10 cellular contexts compared by ENCODE assay signal in the genomic region with DNA sequence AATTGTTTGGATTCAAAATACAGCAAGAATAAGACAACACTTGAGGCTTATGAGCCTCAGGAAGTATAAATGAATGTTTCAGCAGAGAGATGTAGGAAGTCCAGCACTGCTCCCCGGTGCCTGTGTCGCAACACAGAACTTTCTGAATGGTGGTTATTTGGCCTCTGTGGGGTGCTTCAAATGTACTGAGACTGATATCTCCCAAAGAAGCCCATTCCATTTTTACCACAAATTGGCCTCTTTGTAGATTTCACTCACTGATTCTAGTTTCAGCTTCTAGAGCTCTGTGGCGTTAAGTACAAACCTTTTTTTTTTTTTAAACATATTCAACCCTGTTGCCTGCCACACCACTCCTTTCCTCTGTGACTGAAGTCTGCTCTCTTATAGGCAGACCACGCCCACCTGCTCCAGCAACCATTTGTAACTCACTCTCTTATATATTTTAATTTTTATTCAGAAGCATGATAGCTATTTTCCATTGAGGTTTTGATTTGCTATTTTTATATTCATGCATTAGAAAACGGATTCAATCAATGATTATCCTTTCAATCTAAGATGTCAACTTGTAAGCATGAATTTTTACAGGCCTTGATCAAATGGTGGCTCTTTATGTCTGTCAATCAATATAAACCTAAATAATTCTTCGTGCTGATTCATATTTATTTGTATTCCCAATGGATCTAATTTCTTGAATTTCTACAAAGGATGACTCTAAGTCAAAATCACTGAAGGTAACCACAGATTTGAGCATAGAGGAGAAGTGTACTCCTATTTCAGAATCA.
DNase-seq lines count a peak whose midpoint lies in the region; ATAC-seq and TF ChIP-seq lines count a peak whose summit lies in the region.
"Had no signal": no experiment of that assay in that cellular context is flagged by ENCODE, and none has a peak within 500 bp of the region (broad histone marks: within the 10 kb centered on the region; RNA-seq: fewer than 3 reads in every experiment).

No MANE protein-coding gene starts in this region.

- H4K20me1 ChIP-seq in KMS-11 (ENCODE audit: insufficient read depth): no peaks in the 10 kb centered on the region

- 61 to 75% (median 68%) methylated on average over 6 of the region's 6 CpGs for WGBS in heart left ventricle, 4 donors

- H3K27me3 Mint-ChIP-seq in activated CD8-positive, alpha-beta memory T cell treated with anti-CD3 and anti-CD28 coated beads, Interleukin-2, amount 10 ng/mL, durations not matched to agents 7 days and 5 days: no peaks in the 10 kb centered on the region

- CTCF ChIA-PET in activated CD8-positive, alpha-beta memory T cell treated with anti-CD3 and anti-CD28 coated beads, Interleukin-2, amount 10 ng/mL, durations not matched to agents 7 days and 5 days (lab: Charles Lee): no interaction called here

- H3K4me3 Mint-ChIP-seq in activated CD8-positive, alpha-beta memory T cell treated with anti-CD3 and anti-CD28 coated beads, Interleukin-2, amount 10 ng/mL, durations not matched to agents 7 days and 5 days: no peak overlapping the region
- H3K4me3 Mint-ChIP-seq: T-helper 1 cell treated with Interleukin-12 subunit alpha and Interleukin-12 subunit beta and Interleukin-4 antibody, amounts not matched to agents 30 μg/mL and 1 μg/mL, for 36 hours had no signal

- H3K9ac ChIP-seq in KMS-11: no peak overlapping the region

- ATAC-seq in GM18505 (IDR thresholded peaks at IDR 0.05; ENCODE audit: unreplicated experiment) (peak; percentile 59), GM21737 (IDR thresholded peaks at IDR 0.05; ENCODE audit: unreplicated experiment) (peak; percentile 41), heart left ventricle (peak in 3 of 4 donors; percentile 49 to 71 (median 68))
- no peak for ATAC-seq in stimulated activated naive CD8-positive, alpha-beta T cell treated with anti-CD3 and anti-CD28 coated beads, Interleukin-15, Interleukin-2, amounts not matched to agents 100 U/mL and 50 U/mL, for 24 hours
- ATAC-seq in activated CD8-positive, alpha-beta memory T cell treated with anti-CD3 and anti-CD28 coated beads, Interleukin-2, amount 10 ng/mL, durations not matched to agents 7 days and 5 days: no peak
- ATAC-seq: body of pancreas had no signal

- no peaks in the 10 kb centered on the region for H3K9me3 ChIP-seq in heart left ventricle
- H3K9me3 ChIP-seq: body of pancreas had no signal

- H3K4me1 Mint-ChIP-seq in activated CD8-positive, alpha-beta memory T cell treated with anti-CD3 and anti-CD28 coated beads, Interleukin-2, amount 10 ng/mL, durations not matched to agents 7 days and 5 days: peaks cover 3% of the 10 kb centered on the region

- peaks cover 16% of the 10 kb centered on the region for H3K79me2 ChIP-seq in KMS-11 (ENCODE audit: insufficient read depth, low read depth)

- TF ChIP-seq CTCF in KMS-11 (conservative IDR thresholded peaks at IDR 0.05; ENCODE audit: low read depth, low read length) (no peak), heart left ventricle (IDR thresholded peaks at IDR 0.05) (no peak)

- peak overlapping the region; percentile 38 for H3K4me2 ChIP-seq in KMS-11

- H3K4me1 ChIP-seq in KMS-11 (ENCODE audit: low read depth, poor library complexity, severe bottlenecking): peaks cover 67% of the 10 kb centered on the region
- peaks cover 7 to 73% (median 53%) of the 10 kb centered on the region in 12 donors for H3K4me1 ChIP-seq in heart left ventricle

- DNase-seq in heart left ventricle (peak in 1 of 5 donors; percentile 36), NCI-H1436 treated with DMSO at 0.1 percent for 48 hours (lab: John Stamatoyannopoulos, UW) (no peak), NCI-H1105 (lab: John Stamatoyannopoulos, UW) (no peak)
- no peak for DNase-seq in stimulated activated naive CD8-positive, alpha-beta T cell treated with anti-CD3 and anti-CD28 coated beads, Interleukin-15, Interleukin-2, amounts not matched to agents 100 U/mL and 50 U/mL, for 24 hours
- no peak for DNase-seq in activated CD8-positive, alpha-beta memory T cell treated with anti-CD3 and anti-CD28 coated beads, Interleukin-2, amount 10 ng/mL, durations not matched to agents 7 days and 5 days

- H3K36me3 ChIP-seq in KMS-11 (ENCODE audit: insufficient read depth): peaks cover 2% of the 10 kb centered on the region; the same call in 1 of the 2 replicates
- peaks cover 0 to 52% (median 34%) of the 10 kb centered on the region in 9 donors for H3K36me3 ChIP-seq in heart left ventricle

- no peaks in the 10 kb centered on the region for H3K27me3 ChIP-seq in KMS-11 (ENCODE audit: insufficient read depth, low read depth)
- no peaks in the 10 kb centered on the region for H3K27me3 ChIP-seq in heart left ventricle
- H3K27me3 ChIP-seq: body of pancreas had no signal

- H3K27ac ChIP-seq in KMS-11 (peak overlapping the region; percentile 0; the same call in 1 of the 2 replicates), heart left ventricle (peak overlapping the region in 8 of 12 donors; percentile 14 to 74 (median 25))
- H3K27ac ChIP-seq: body of pancreas had no signal

- no peaks in the 10 kb centered on the region for H3K36me3 Mint-ChIP-seq in activated CD8-positive, alpha-beta memory T cell treated with anti-CD3 and anti-CD28 coated beads, Interleukin-2, amount 10 ng/mL, durations not matched to agents 7 days and 5 days

- H2AFZ ChIP-seq in KMS-11 (ENCODE audit: low read depth): no peak overlapping the region

- H3K4me3 ChIP-seq in KMS-11 (IDR thresholded peaks at IDR 0.05; ENCODE audit: insufficient read depth, low read depth, low read length) (no peak overlapping the region), heart left ventricle (no peak overlapping the region)
- H3K4me3 ChIP-seq: body of pancreas had no signal

- no peak overlapping the region for H3K27ac Mint-ChIP-seq in activated CD8-positive, alpha-beta memory T cell treated with anti-CD3 and anti-CD28 coated beads, Interleukin-2, amount 10 ng/mL, durations not matched to agents 7 days and 5 days
- H3K27ac Mint-ChIP-seq: T-helper 1 cell treated with Interleukin-12 subunit alpha and Interleukin-12 subunit beta and Interleukin-4 antibody, amounts not matched to agents 30 μg/mL and 1 μg/mL, for 36 hours had no signal

- TF ChIP-seq POLR2A in GM18505 (IDR thresholded peaks at IDR 0.05; ENCODE audit: borderline replicate concordance, extremely low read depth, insufficient read depth, insufficient read length): no peak
- TF ChIP-seq POLR2A in heart left ventricle (IDR thresholded peaks at IDR 0.05): no peak

- H3K9me3 Mint-ChIP-seq in activated CD8-positive, alpha-beta memory T cell treated with anti-CD3 and anti-CD28 coated beads, Interleukin-2, amount 10 ng/mL, durations not matched to agents 7 days and 5 days (ENCODE audit: low read depth): no peaks in the 10 kb centered on the region
- H3K9me3 Mint-ChIP-seq: T-helper 1 cell treated with Interleukin-12 subunit alpha and Interleukin-12 subunit beta and Interleukin-4 antibody, amounts not matched to agents 30 μg/mL and 1 μg/mL, for 36 hours had no signal

- intact Hi-C loops in heart left ventricle (cut with DNase I): loop anchor here in 9 of 10 donors (5.0 to 10.0 kb wide), 15 partner anchors 106 to 1338 kb away; a partner anchor contains a TSS

Comparison
In these comparisons a context has a peak if more than half of its experiments do, and no peak if none do; other contexts are left out.
1. ATAC-seq: peak in GM18505 (single experiment), GM21737 (single experiment) and heart left ventricle (3 of 4); none in stimulated activated naive CD8-positive, alpha-beta T cell treated with anti-CD3 and anti-CD28 coated beads, Interleukin-15, Interleukin-2, amounts not matched to agents 100 U/mL and 50 U/mL, for 24 hours (single experiment) and activated CD8-positive, alpha-beta memory T cell treated with anti-CD3 and anti-CD28 coated beads, Interleukin-2, amount 10 ng/mL, durations not matched to agents 7 days and 5 days (single experiment).